ENCODE assay signal across 24 cellular contexts in genomic region chr5:165642366-165642765, GRCh38.
"Had no signal": no experiment of that assay in that cellular context is flagged by ENCODE, and none has a peak within 500 bp of the region (broad histone marks: within the 10 kb centered on the region; RNA-seq: fewer than 3 reads in every experiment).

No MANE protein-coding gene starts in this region.

- H3K4me3 ChIP-seq: stomach, suprapubic skin, testis, thoracic aorta, thyroid gland, tibial artery, tibial nerve, transverse colon, upper lobe of left lung, upper lobe of right lung, uterus, vagina had no signal

- DNase-seq: stimulated activated CD4-positive, alpha-beta T cell treated with anti-CD3 and anti-CD28 coated beads, Interleukin-2, amount 100 ng/mL, for 48 hours; stimulated activated CD4-positive, alpha-beta T cell treated with anti-CD3 and anti-CD28 coated beads, Interleukin-4, amount 100 ng/mL, for 1 hour; stimulated activated CD4-positive, alpha-beta T cell treated with anti-CD3 and anti-CD28 coated beads, Interleukin-4, amount 100 ng/mL, for 24 hours; stimulated activated CD4-positive, alpha-beta T cell treated with anti-CD3 and anti-CD28 coated beads, Interleukin-4, amount 100 ng/mL, for 4 hours; stimulated activated CD8-positive, alpha-beta memory T cell treated with anti-CD3 and anti-CD28 coated beads, Interleukin-4, amount 100 ng/mL, for 48 hours; stimulated activated naive B cell treated with anti-CD40 and anti-IgM and Interleukin-4, amounts not matched to agents 10 μg/mL and 1 μg/mL and 100 μg/mL, for 72 hours; stimulated activated naive CD4-positive, alpha-beta T cell; stimulated activated naive CD4-positive, alpha-beta T cell treated with Interleukin-2 at 50 U/mL for 16 hours; stimulated activated naive CD8-positive, alpha-beta T cell treated with anti-CD3 and anti-CD28 coated beads, Interleukin-15, amount 100 ng/mL, for 72 hours; stimulated activated naive CD8-positive, alpha-beta T cell treated with anti-CD3 and anti-CD28 coated beads, Interleukin-15, Interleukin-2, amounts not matched to agents 100 U/mL and 50 U/mL, for 24 hours; stomach; substantia nigra; testis; thyroid gland; tibial artery; transverse colon; trophoblast cell; upper lobe of left lung; upper lobe of right lung; uterus had no signal

- H3K36me3 ChIP-seq: stomach, suprapubic skin, thoracic aorta, thyroid gland, tibial artery, tibial nerve, transverse colon, upper lobe of left lung, upper lobe of right lung, uterus, vagina had no signal

- H3K27ac ChIP-seq: stomach, suprapubic skin, testis, thoracic aorta, thyroid gland, tibial artery, tibial nerve, transverse colon, upper lobe of left lung, upper lobe of right lung, uterus, vagina had no signal

- H3K9me3 ChIP-seq: stomach, suprapubic skin, testis, thoracic aorta, thyroid gland, tibial artery, tibial nerve, transverse colon, upper lobe of left lung, upper lobe of right lung, uterus, vagina had no signal

- H3K27me3 ChIP-seq: stomach, suprapubic skin, testis, thyroid gland, tibial artery, tibial nerve, transverse colon, upper lobe of left lung, upper lobe of right lung, uterus, vagina had no signal
